Comparison of ENCODE assay signal across 15 cellular contexts in the genomic region with DNA sequence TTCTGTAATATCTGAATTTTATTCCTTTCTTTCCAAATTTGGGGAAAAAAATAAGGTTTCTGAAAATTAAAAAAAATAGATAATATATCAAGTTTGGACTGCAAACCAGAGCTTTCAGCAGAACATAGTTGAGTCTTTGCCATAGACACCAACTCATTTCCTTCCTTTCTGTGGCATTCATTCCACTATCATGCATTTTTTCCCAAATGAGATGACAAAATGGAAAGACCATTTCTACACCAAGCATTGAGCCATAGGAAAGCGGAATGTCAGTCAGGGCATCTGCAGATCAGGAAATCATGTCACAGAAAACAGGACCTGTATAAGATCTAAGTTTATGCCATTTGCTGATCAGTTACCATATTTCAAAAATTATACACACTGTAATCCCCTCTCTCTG.
DNase-seq lines count a peak whose midpoint lies in the region; ATAC-seq lines count a peak whose summit lies in the region.
"Had no signal": no experiment of that assay in that cellular context is flagged by ENCODE, and none has a peak within 500 bp of the region (broad histone marks: within the 10 kb centered on the region; RNA-seq: fewer than 3 reads in every experiment).

No MANE protein-coding gene starts in this region.

- H3K4me3 Mint-ChIP-seq in T-helper 2 cell treated with Interferon-gamma antibody and Interleukin-4, amounts not matched to agents 5 μg/mL and 100 μg/mL, for 36 hours, result no peak overlapping the region
- no peak overlapping the region for H3K4me3 Mint-ChIP-seq in activated CD8-positive, alpha-beta T cell treated with anti-CD3 and anti-CD28 coated beads, Interleukin-2, amount 10 ng/mL, durations not matched to agents 7 days and 5 days

- H3K36me3 ChIP-seq in mesodermal cell (ENCODE audit: control insufficient read depth, insufficient read depth, low read length), result no peaks in the 10 kb centered on the region

- no peak for ATAC-seq in GM21723 (IDR thresholded peaks at IDR 0.05; ENCODE audit: unreplicated experiment)
- no peak for ATAC-seq in activated CD8-positive, alpha-beta T cell treated with anti-CD3 and anti-CD28 coated beads, Interleukin-2, amount 10 ng/mL, durations not matched to agents 7 days and 5 days
- ATAC-seq: mucosa of descending colon had no signal

- DNase-seq in AG20443 (ENCODE audit: low spot score) (peak; percentile 63), HT1080 (ENCODE audit: low read depth) (peak; percentile 39), dermis microvascular lymphatic vessel endothelial cell (ENCODE audit: low read depth in 2 of 2) (peak; percentile 91 to 98)
- no peak for DNase-seq in T-helper 2 cell treated with Interferon-gamma antibody and Interleukin-4, amounts not matched to agents 5 μg/mL and 100 μg/mL, for 36 hours (ENCODE audit: low spot score)
- no peak for DNase-seq in activated T-cell treated with anti-CD3 and anti-CD28 coated beads, Interleukin-2, amount 50 U/mL, for 1 hour
- no peak for DNase-seq in activated CD8-positive, alpha-beta T cell treated with anti-CD3 and anti-CD28 coated beads, Interleukin-2, amount 10 ng/mL, durations not matched to agents 7 days and 5 days
- DNase-seq: activated CD4-positive, alpha-beta T cell treated with anti-CD3 and anti-CD28 coated beads for 48 hours; activated CD8-positive, alpha-beta memory T cell treated with anti-CD3 and anti-CD28 coated beads, Interleukin-2, amount 50 U/mL, for 48 hours; activated effector memory CD4-positive, alpha-beta T cell treated with anti-CD3 and anti-CD28 coated beads, Interleukin-2, amount 50 U/mL, for 16 hours; mucosa of descending colon; NCI-H1092 treated with DMSO at 0.1 percent for 48 hours; NCI-H2081 treated with DMSO at 0.1 percent for 48 hours; RPMI8226 had no signal

- H3K27me3 Mint-ChIP-seq in T-helper 2 cell treated with Interferon-gamma antibody and Interleukin-4, amounts not matched to agents 5 μg/mL and 100 μg/mL, for 36 hours (ENCODE audit: low read depth), result peaks cover 17% of the 10 kb centered on the region
- H3K27me3 Mint-ChIP-seq in activated CD8-positive, alpha-beta T cell treated with anti-CD3 and anti-CD28 coated beads, Interleukin-2, amount 10 ng/mL, durations not matched to agents 7 days and 5 days (ENCODE audit: low read depth), result no peaks in the 10 kb centered on the region

- CTCF ChIA-PET in activated CD8-positive, alpha-beta T cell treated with anti-CD3 and anti-CD28 coated beads, Interleukin-2, amount 10 ng/mL, durations not matched to agents 7 days and 5 days (lab: Charles Lee), result no interaction called here

- H3K27ac Mint-ChIP-seq in T-helper 2 cell treated with Interferon-gamma antibody and Interleukin-4, amounts not matched to agents 5 μg/mL and 100 μg/mL, for 36 hours, result no peak overlapping the region
- H3K27ac Mint-ChIP-seq in activated CD8-positive, alpha-beta T cell treated with anti-CD3 and anti-CD28 coated beads, Interleukin-2, amount 10 ng/mL, durations not matched to agents 7 days and 5 days, result no peak overlapping the region

- no CpG with 5 or more reads among the region's 1 CpG for WGBS in mesodermal cell (ENCODE audit: insufficient coverage in 2 of 2), 2 experiments

- H3K9me3 Mint-ChIP-seq in T-helper 2 cell treated with Interferon-gamma antibody and Interleukin-4, amounts not matched to agents 5 μg/mL and 100 μg/mL, for 36 hours, result no peaks in the 10 kb centered on the region
- no peaks in the 10 kb centered on the region for H3K9me3 Mint-ChIP-seq in activated CD8-positive, alpha-beta T cell treated with anti-CD3 and anti-CD28 coated beads, Interleukin-2, amount 10 ng/mL, durations not matched to agents 7 days and 5 days (ENCODE audit: insufficient read depth)

- POLR2A ChIA-PET in activated CD8-positive, alpha-beta T cell treated with anti-CD3 and anti-CD28 coated beads, Interleukin-2, amount 10 ng/mL, durations not matched to agents 7 days and 5 days (lab: Charles Lee), result no interaction called here

- peaks cover 3% of the 10 kb centered on the region for H3K4me1 Mint-ChIP-seq in T-helper 2 cell treated with Interferon-gamma antibody and Interleukin-4, amounts not matched to agents 5 μg/mL and 100 μg/mL, for 36 hours (ENCODE audit: low read depth)
- H3K4me1 Mint-ChIP-seq in activated CD8-positive, alpha-beta T cell treated with anti-CD3 and anti-CD28 coated beads, Interleukin-2, amount 10 ng/mL, durations not matched to agents 7 days and 5 days (ENCODE audit: low read depth), result peaks cover 20% of the 10 kb centered on the region

- H3K9me3 ChIP-seq in mesodermal cell (ENCODE audit: control insufficient read depth, low read length), result no peaks in the 10 kb centered on the region
- H3K9me3 ChIP-seq: mucosa of descending colon had no signal

- no peaks in the 10 kb centered on the region for H3K36me3 Mint-ChIP-seq in T-helper 2 cell treated with Interferon-gamma antibody and Interleukin-4, amounts not matched to agents 5 μg/mL and 100 μg/mL, for 36 hours (ENCODE audit: low read depth)
- no peaks in the 10 kb centered on the region for H3K36me3 Mint-ChIP-seq in activated CD8-positive, alpha-beta T cell treated with anti-CD3 and anti-CD28 coated beads, Interleukin-2, amount 10 ng/mL, durations not matched to agents 7 days and 5 days (ENCODE audit: low read depth)

- peaks cover 16% of the 10 kb centered on the region for H3K4me1 ChIP-seq in mesodermal cell (ENCODE audit: control insufficient read depth, insufficient read depth, low read length, poor library complexity, severe bottlenecking)

- no peak overlapping the region for H3K4me3 ChIP-seq in mesodermal cell (ENCODE audit: extremely low read depth, insufficient read depth, low read length, poor library complexity, severe bottlenecking)
- H3K4me3 ChIP-seq: mucosa of descending colon had no signal

- peak overlapping the region; percentile 82 for H3K27ac ChIP-seq in mesodermal cell (ENCODE audit: low read depth, low read length, severe bottlenecking)

Comparison
In these comparisons a context has a peak if more than half of its experiments do, and no peak if none do; other contexts are left out.
1. DNase-seq: peak in AG20443 (single experiment), HT1080 (single experiment) and dermis microvascular lymphatic vessel endothelial cell (2 of 2); none in T-helper 2 cell treated with Interferon-gamma antibody and Interleukin-4, amounts not matched to agents 5 μg/mL and 100 μg/mL, for 36 hours (single experiment), activated T-cell treated with anti-CD3 and anti-CD28 coated beads, Interleukin-2, amount 50 U/mL, for 1 hour (single experiment) and activated CD8-positive, alpha-beta T cell treated with anti-CD3 and anti-CD28 coated beads, Interleukin-2, amount 10 ng/mL, durations not matched to agents 7 days and 5 days (single experiment).